Comparison of ENCODE assay signal across 8 cellular contexts in the genomic region with DNA sequence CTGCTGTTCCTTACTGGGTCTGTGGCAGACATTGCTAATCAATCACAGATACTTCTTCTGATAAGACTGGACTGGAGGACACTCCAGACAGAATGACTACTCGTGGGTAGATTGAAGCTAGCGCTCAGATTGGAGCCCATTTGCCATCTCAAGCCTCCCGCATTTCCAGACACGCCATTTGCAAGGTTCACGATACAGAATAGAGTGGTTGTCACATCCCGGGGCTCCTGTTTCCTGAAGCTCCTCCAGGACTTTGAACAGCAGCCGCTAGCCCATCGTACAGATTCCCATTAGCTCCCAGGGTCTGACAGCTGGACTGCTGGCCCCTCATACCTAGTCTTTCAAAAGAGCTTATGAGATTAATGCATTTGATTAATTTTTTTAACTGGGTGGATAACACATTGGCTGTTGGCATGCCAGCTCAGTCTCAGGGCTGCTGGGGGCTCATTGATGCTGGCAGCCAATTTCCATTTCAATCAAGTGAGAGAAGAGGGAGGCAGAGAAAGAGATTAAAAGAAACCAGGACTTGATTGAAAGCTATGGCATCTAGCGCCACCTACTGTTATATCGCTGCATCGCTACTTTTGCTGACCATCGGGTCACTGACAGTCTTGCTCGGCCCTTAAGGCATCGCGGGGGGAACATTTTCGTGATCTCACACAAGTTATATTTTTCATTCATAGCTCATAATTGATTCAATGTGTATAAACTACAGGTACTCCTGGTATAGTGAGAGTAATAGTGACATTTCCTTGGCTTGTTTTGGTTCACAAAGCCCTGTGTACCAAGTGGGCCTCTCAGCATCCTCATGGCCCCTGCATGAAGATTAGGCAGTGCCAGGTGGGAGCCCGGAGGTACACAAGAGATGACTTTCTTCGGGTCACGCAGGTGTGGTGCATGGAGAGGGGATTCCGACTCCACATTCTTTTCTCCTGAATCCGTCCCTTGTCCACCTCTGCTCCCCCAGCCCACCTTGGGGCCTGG.
DNase-seq lines count a peak whose midpoint lies in the region; ATAC-seq lines count a peak whose summit lies in the region.

No MANE protein-coding gene starts in this region.

- H3K36me3 Mint-ChIP-seq in stimulated activated naive B cell treated with anti-CD40 and anti-IgM and Interleukin-4, amounts not matched to agents 10 μg/mL and 1 μg/mL and 100 μg/mL, for 72 hours, result no peaks in the 10 kb centered on the region

- H3K27me3 Mint-ChIP-seq in stimulated activated naive B cell treated with anti-CD40 and anti-IgM and Interleukin-4, amounts not matched to agents 10 μg/mL and 1 μg/mL and 100 μg/mL, for 72 hours, result peaks cover 4 to 14% of the 10 kb centered on the region in 2 donors

- H3K4me1 Mint-ChIP-seq in stimulated activated naive B cell treated with anti-CD40 and anti-IgM and Interleukin-4, amounts not matched to agents 10 μg/mL and 1 μg/mL and 100 μg/mL, for 72 hours, result peaks cover 0 to 5% of the 10 kb centered on the region in 2 donors

- no peak for ATAC-seq in activated CD4-positive, CD25-positive, alpha-beta regulatory T cell treated with anti-CD3 and anti-CD28 coated beads, Interleukin-2, amount 50 U/mL, for 24 hours
- ATAC-seq in stimulated activated naive B cell treated with anti-CD40 and anti-IgM and Interleukin-4, amounts not matched to agents 10 μg/mL and 1 μg/mL and 100 μg/mL, for 72 hours (replicated peaks), result no peak
- ATAC-seq in HG02885 (IDR thresholded peaks at IDR 0.05; ENCODE audit: poor library complexity, unreplicated experiment), result no peak

- H3K27ac Mint-ChIP-seq in stimulated activated naive B cell treated with anti-CD40 and anti-IgM and Interleukin-4, amounts not matched to agents 10 μg/mL and 1 μg/mL and 100 μg/mL, for 72 hours, result no peak overlapping the region

- peak; percentile 45 for DNase-seq in activated CD4-positive, CD25-positive, alpha-beta regulatory T cell treated with anti-CD3 and anti-CD28 coated beads, Interleukin-2, amount 50 U/mL, for 72 hours
- peak; percentile 45 for DNase-seq in M059J (ENCODE audit: low read depth)
- DNase-seq in RKO (ENCODE audit: low spot score), result peak; percentile 63
- DNase-seq in cerebellar cortex (ENCODE audit: low spot score), result peak; percentile 84
- DNase-seq in left kidney (ENCODE audit: low read depth, low spot score), result peak; percentile 80
- peak; percentile 7 for DNase-seq in stimulated activated naive B cell treated with anti-CD40 and anti-IgM and Interleukin-4, amounts not matched to agents 10 μg/mL and 1 μg/mL and 100 μg/mL, for 72 hours

- no peaks in the 10 kb centered on the region for H3K9me3 Mint-ChIP-seq in stimulated activated naive B cell treated with anti-CD40 and anti-IgM and Interleukin-4, amounts not matched to agents 10 μg/mL and 1 μg/mL and 100 μg/mL, for 72 hours

- H3K4me3 Mint-ChIP-seq in stimulated activated naive B cell treated with anti-CD40 and anti-IgM and Interleukin-4, amounts not matched to agents 10 μg/mL and 1 μg/mL and 100 μg/mL, for 72 hours, result no peak overlapping the region

Comparison
In these comparisons a context has a peak if more than half of its experiments do, and no peak if none do; other contexts are left out.
1. DNase-seq: peak in every context shown above with its lines; median percentile 84 in cerebellar cortex; 80 in left kidney; 63 in RKO; 45 in activated CD4-positive, CD25-positive, alpha-beta regulatory T cell treated with anti-CD3 and anti-CD28 coated beads, Interleukin-2, amount 50 U/mL, for 72 hours; 45 in M059J; 7 in stimulated activated naive B cell treated with anti-CD40 and anti-IgM and Interleukin-4, amounts not matched to agents 10 μg/mL and 1 μg/mL and 100 μg/mL, for 72 hours.